Comparison of ENCODE assay signal across 9 cellular contexts in genomic region chr1:23423415-23424170, GRCh38. TPM values are rescaled to one million over a fixed set of nuclear protein-coding genes. Genes with fewer than 3 reads are reported as not detected.
A peak's percentile ranks its signal among the peaks of the same experiment; 100 is the strongest.
DNase-seq lines count a peak whose midpoint lies in the region; ATAC-seq, FAIRE-seq and TF ChIP-seq lines count a peak whose summit lies in the region.
"Had no signal": no experiment of that assay in that cellular context is flagged by ENCODE, and none has a peak within 500 bp of the region (broad histone marks: within the 10 kb centered on the region; RNA-seq: fewer than 3 reads in every experiment).

No MANE protein-coding gene starts in this region.

- DNase-seq in BE2C (peak; percentile 31), fibroblast of mammary gland (ENCODE audit: low read depth) (no peak), pancreas (peak; percentile 89 to 97 (median 93)), dedifferentiated amniotic fluid mesenchymal stem cell (ENCODE audit: extremely low spot score) (no peak), putamen (ENCODE audit: low spot score) (no peak), cerebellum (ENCODE audit: low spot score) (no peak)

- H3K27me3 ChIP-seq in BE2C (no peaks in the 10 kb centered on the region), pancreas (no peaks in the 10 kb centered on the region)

- FAIRE-seq in pancreas (lab: Jason Lieb, UNC) = no peak
- FAIRE-seq: GM18507 had no signal

- H3K9me3 ChIP-seq in BE2C (no peaks in the 10 kb centered on the region), pancreas (no peaks in the 10 kb centered on the region)

- H3K4me3 ChIP-seq in BE2C (ENCODE audit: low read depth, low read length) (no peak overlapping the region), fibroblast of mammary gland (ENCODE audit: control insufficient read depth, low read depth, low read length) (peak overlapping the region; percentile 29), pancreas (peak overlapping the region; percentile 68 to 92 (median 80))

- peaks cover 14% of the 10 kb centered on the region for H3K4me1 ChIP-seq in BE2C
- peaks cover 24 to 38% (median 34%) of the 10 kb centered on the region in 3 donors for H3K4me1 ChIP-seq in pancreas

- H3K36me3 ChIP-seq in BE2C (no peaks in the 10 kb centered on the region), pancreas (no peaks in the 10 kb centered on the region)

- no peaks in the 10 kb centered on the region for H3K9me3 Mint-ChIP-seq in T-helper 1 cell treated with Interleukin-12 subunit alpha and Interleukin-12 subunit beta and Interleukin-4 antibody, amounts not matched to agents 30 μg/mL and 1 μg/mL, for 36 hours

- H3K27me3 Mint-ChIP-seq in T-helper 1 cell treated with Interleukin-12 subunit alpha and Interleukin-12 subunit beta and Interleukin-4 antibody, amounts not matched to agents 30 μg/mL and 1 μg/mL, for 36 hours (ENCODE audit: low read depth) = peaks cover 47% of the 10 kb centered on the region

- intact Hi-C loops in pancreas (cut with DNase I) = no loop called here

- ATAC-seq in pancreas = peak; percentile 65 to 80 (median 76)
- ATAC-seq in GM18909 (IDR thresholded peaks at IDR 0.05; ENCODE audit: poor library complexity, unreplicated experiment) = no peak

- peak overlapping the region; percentile 90 to 95 (median 94) for H3K27ac ChIP-seq in pancreas

- H3K36me3 Mint-ChIP-seq in T-helper 1 cell treated with Interleukin-12 subunit alpha and Interleukin-12 subunit beta and Interleukin-4 antibody, amounts not matched to agents 30 μg/mL and 1 μg/mL, for 36 hours (ENCODE audit: low read depth) = no peaks in the 10 kb centered on the region

- peak overlapping the region; percentile 78 for H3K4me3 Mint-ChIP-seq in T-helper 1 cell treated with Interleukin-12 subunit alpha and Interleukin-12 subunit beta and Interleukin-4 antibody, amounts not matched to agents 30 μg/mL and 1 μg/mL, for 36 hours

- 2 to 5% methylated on average over 27 to 36 of the region's 36 CpGs for WGBS in pancreas, 2 donors

- peak overlapping the region; percentile 63 for H3K27ac Mint-ChIP-seq in T-helper 1 cell treated with Interleukin-12 subunit alpha and Interleukin-12 subunit beta and Interleukin-4 antibody, amounts not matched to agents 30 μg/mL and 1 μg/mL, for 36 hours

- no peak for TF ChIP-seq CTCF in BE2C (IDR thresholded peaks at IDR 0.05; ENCODE audit: low read depth, low read length)
- no peak for TF ChIP-seq CTCF in fibroblast of mammary gland (conservative IDR thresholded peaks at IDR 0.05; ENCODE audit: control insufficient read depth, insufficient read depth, low read depth, low read length)
- no peak for TF ChIP-seq CTCF in pancreas (IDR thresholded peaks at IDR 0.05)

- H3K4me1 Mint-ChIP-seq in T-helper 1 cell treated with Interleukin-12 subunit alpha and Interleukin-12 subunit beta and Interleukin-4 antibody, amounts not matched to agents 30 μg/mL and 1 μg/mL, for 36 hours (ENCODE audit: low read depth) = peaks cover 26% of the 10 kb centered on the region

RNA-seq across cellular contexts. Expression of gene TCEA3, which starts 1.0 kb away (rescaled TPM):
- polyA plus RNA-seq in BE2C (2012; ENCODE audit: insufficient read depth, insufficient read length, low read depth) = 0.40 TPM
- 100 to 1,000 TPM in 4 of 6 donors, 10 to 100 TPM in 2; 70.8 to 129 (median 116) TPM for total RNA-seq in pancreas
- polyA plus RNA-seq in pancreas = 100 to 1,000 TPM in 1 of 2 donors, 10 to 100 TPM in 1; 74.2 to 143 TPM
- total RNA-seq in cerebellum = 4.7 TPM

RNA-seq across cellular contexts. Expression of gene ZNF436, which starts 54.0 kb away (rescaled TPM):
- 3.2 TPM for polyA plus RNA-seq in BE2C (2012; ENCODE audit: insufficient read depth, insufficient read length, low read depth)
- total RNA-seq in pancreas (10 to 100 TPM in 1 of 6 donors, 1 to 10 TPM in 5; 3.7 to 11.8 (median 4.5) TPM), cerebellum (63.0 TPM)
- 1 to 10 TPM; 2.1 to 3.9 TPM for polyA plus RNA-seq in pancreas

Comparison
In these comparisons a context has a peak if more than half of its experiments do, and no peak if none do; other contexts are left out.
1. DNase-seq: peak in BE2C (single experiment) and pancreas (6 of 6); none in fibroblast of mammary gland (single experiment), dedifferentiated amniotic fluid mesenchymal stem cell (single experiment), putamen (single experiment) and cerebellum (single experiment).
2. RNA of gene TCEA3, which starts 1.0 kb away (total RNA-seq): 70.8 to 129 TPM in pancreas; 4.7 TPM in cerebellum (single experiment); every median in the first group is over 10 times any median in the second.